Comparison of ENCODE assay signal across 22 cellular contexts in the genomic region with DNA sequence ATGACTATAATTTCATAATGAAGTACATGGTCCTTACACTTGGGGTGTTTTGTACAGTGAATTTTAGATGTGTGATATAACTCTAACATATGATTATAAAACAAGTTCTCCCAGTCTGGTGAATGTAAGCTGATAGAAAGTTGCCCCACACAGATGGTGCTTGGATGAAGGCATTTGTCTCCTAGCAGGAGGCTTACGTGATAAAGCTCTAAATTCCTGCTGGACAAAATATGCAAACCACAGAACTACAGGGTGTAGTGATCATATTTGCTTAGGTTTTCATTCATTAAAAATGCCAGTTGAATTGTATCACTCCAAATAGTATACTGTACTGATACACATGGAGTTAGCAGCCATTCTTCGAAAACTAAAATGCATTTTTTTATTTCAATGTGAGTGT.
"Had no signal": no experiment of that assay in that cellular context is flagged by ENCODE, and none has a peak within 500 bp of the region (broad histone marks: within the 10 kb centered on the region; RNA-seq: fewer than 3 reads in every experiment).

No MANE protein-coding gene starts in this region.

- H3K27ac ChIP-seq: adrenal gland, colonic mucosa, gastroesophageal sphincter, neutrophil, tibial nerve, vagina had no signal

- DNase-seq: activated CD4-positive, alpha-beta memory T cell treated with anti-CD3 and anti-CD28 coated beads for 36 hours; activated CD4-positive, alpha-beta T cell treated with anti-CD3 and anti-CD28 coated beads for 36 hours; activated gamma-delta T cell treated with Interleukin-2 at 50 U/mL for 16 hours; activated T-cell treated with anti-CD3 and anti-CD28 coated beads for 4 hours; adrenal gland; central memory CD4-positive, alpha-beta T cell; colonic mucosa; immature natural killer cell; left cardiac atrium; retina; SW 1271; T-helper 2 cell had no signal

- H3K27ac Mint-ChIP-seq: activated CD4-positive, alpha-beta memory T cell treated with anti-CD3 and anti-CD28 coated beads for 36 hours; activated CD4-positive, alpha-beta T cell treated with anti-CD3 and anti-CD28 coated beads for 36 hours; activated naive CD4-positive, alpha-beta T cell treated with anti-CD3 and anti-CD28 coated beads, Interleukin-2, amount 50 U/mL, for 72 hours; activated T-helper 1 cell treated with anti-CD3 and anti-CD28 coated beads, Interleukin-12 subunit alpha, Interleukin-12 subunit beta, Interleukin-2, Interleukin-4 antibody, amounts not matched to agents 30 ng/mL and 10 ng/mL and 1 ng/mL, durations not matched to agents 14 hours and 24 hours and 36 hours; brain; immature natural killer cell; natural killer cell treated with Interleukin-12 subunit alpha and Interleukin-12 subunit beta and Interleukin-15 and Interleukin-18, amount 100 ng/mL, for 72 hours; stimulated activated naive CD8-positive, alpha-beta T cell treated with anti-CD3 and anti-CD28 coated beads, Interleukin-15, Interleukin-2, amounts not matched to agents 100 ng/mL and 50 ng/mL, for 24 hours had no signal

- H3K36me3 Mint-ChIP-seq: activated CD4-positive, alpha-beta memory T cell treated with anti-CD3 and anti-CD28 coated beads for 36 hours; activated naive CD4-positive, alpha-beta T cell treated with anti-CD3 and anti-CD28 coated beads, Interleukin-2, amount 50 U/mL, for 72 hours; brain; immature natural killer cell; natural killer cell treated with Interleukin-12 subunit alpha and Interleukin-12 subunit beta and Interleukin-15 and Interleukin-18, amount 100 ng/mL, for 72 hours had no signal

- H3K4me1 ChIP-seq: adrenal gland, colonic mucosa, gastroesophageal sphincter, tibial nerve, vagina had no signal

- H3K36me3 ChIP-seq: adrenal gland, colonic mucosa, gastroesophageal sphincter, neutrophil, tibial nerve, vagina had no signal

- H3K4me3 ChIP-seq: adrenal gland, colonic mucosa, gastroesophageal sphincter, tibial nerve, vagina had no signal

- H3K4me3 Mint-ChIP-seq: activated CD4-positive, alpha-beta memory T cell treated with anti-CD3 and anti-CD28 coated beads for 36 hours; activated CD4-positive, alpha-beta T cell treated with anti-CD3 and anti-CD28 coated beads for 36 hours; activated T-helper 1 cell treated with anti-CD3 and anti-CD28 coated beads, Interleukin-12 subunit alpha, Interleukin-12 subunit beta, Interleukin-2, Interleukin-4 antibody, amounts not matched to agents 30 ng/mL and 10 ng/mL and 1 ng/mL, durations not matched to agents 14 hours and 24 hours and 36 hours; brain; natural killer cell treated with Interleukin-12 subunit alpha and Interleukin-12 subunit beta and Interleukin-15 and Interleukin-18, amount 100 ng/mL, for 72 hours; stimulated activated naive CD8-positive, alpha-beta T cell treated with anti-CD3 and anti-CD28 coated beads, Interleukin-15, Interleukin-2, amounts not matched to agents 100 ng/mL and 50 ng/mL, for 24 hours had no signal

- H3K9me3 ChIP-seq: adrenal gland, colonic mucosa, gastroesophageal sphincter, neutrophil, tibial nerve, vagina had no signal

- H3K4me1 Mint-ChIP-seq: activated CD4-positive, alpha-beta T cell treated with anti-CD3 and anti-CD28 coated beads for 36 hours; brain; immature natural killer cell had no signal

- H3K27me3 Mint-ChIP-seq: activated CD4-positive, alpha-beta memory T cell treated with anti-CD3 and anti-CD28 coated beads for 36 hours; natural killer cell treated with Interleukin-12 subunit alpha and Interleukin-12 subunit beta and Interleukin-15 and Interleukin-18, amount 100 ng/mL, for 72 hours; stimulated activated naive CD8-positive, alpha-beta T cell treated with anti-CD3 and anti-CD28 coated beads, Interleukin-15, Interleukin-2, amounts not matched to agents 100 ng/mL and 50 ng/mL, for 24 hours had no signal

- ATAC-seq: activated CD4-positive, alpha-beta T cell treated with anti-CD3 and anti-CD28 coated beads for 36 hours; activated naive CD4-positive, alpha-beta T cell treated with anti-CD3 and anti-CD28 coated beads, Interleukin-2, amount 50 U/mL, for 72 hours; gastroesophageal sphincter; left cardiac atrium; natural killer cell treated with Interleukin-12 subunit alpha and Interleukin-12 subunit beta and Interleukin-15 and Interleukin-18, amount 100 ng/mL, for 72 hours had no signal

- FAIRE-seq: endometrium had no signal

- H3K27me3 ChIP-seq: adrenal gland, colonic mucosa, gastroesophageal sphincter, neutrophil, tibial nerve, vagina had no signal

- H3K9me3 Mint-ChIP-seq: activated CD4-positive, alpha-beta memory T cell treated with anti-CD3 and anti-CD28 coated beads for 36 hours; activated T-helper 1 cell treated with anti-CD3 and anti-CD28 coated beads, Interleukin-12 subunit alpha, Interleukin-12 subunit beta, Interleukin-2, Interleukin-4 antibody, amounts not matched to agents 30 ng/mL and 10 ng/mL and 1 ng/mL, durations not matched to agents 14 hours and 24 hours and 36 hours; brain; natural killer cell treated with Interleukin-12 subunit alpha and Interleukin-12 subunit beta and Interleukin-15 and Interleukin-18, amount 100 ng/mL, for 72 hours; stimulated activated naive CD8-positive, alpha-beta T cell treated with anti-CD3 and anti-CD28 coated beads, Interleukin-15, Interleukin-2, amounts not matched to agents 100 ng/mL and 50 ng/mL, for 24 hours had no signal
